In the genomic region with DNA sequence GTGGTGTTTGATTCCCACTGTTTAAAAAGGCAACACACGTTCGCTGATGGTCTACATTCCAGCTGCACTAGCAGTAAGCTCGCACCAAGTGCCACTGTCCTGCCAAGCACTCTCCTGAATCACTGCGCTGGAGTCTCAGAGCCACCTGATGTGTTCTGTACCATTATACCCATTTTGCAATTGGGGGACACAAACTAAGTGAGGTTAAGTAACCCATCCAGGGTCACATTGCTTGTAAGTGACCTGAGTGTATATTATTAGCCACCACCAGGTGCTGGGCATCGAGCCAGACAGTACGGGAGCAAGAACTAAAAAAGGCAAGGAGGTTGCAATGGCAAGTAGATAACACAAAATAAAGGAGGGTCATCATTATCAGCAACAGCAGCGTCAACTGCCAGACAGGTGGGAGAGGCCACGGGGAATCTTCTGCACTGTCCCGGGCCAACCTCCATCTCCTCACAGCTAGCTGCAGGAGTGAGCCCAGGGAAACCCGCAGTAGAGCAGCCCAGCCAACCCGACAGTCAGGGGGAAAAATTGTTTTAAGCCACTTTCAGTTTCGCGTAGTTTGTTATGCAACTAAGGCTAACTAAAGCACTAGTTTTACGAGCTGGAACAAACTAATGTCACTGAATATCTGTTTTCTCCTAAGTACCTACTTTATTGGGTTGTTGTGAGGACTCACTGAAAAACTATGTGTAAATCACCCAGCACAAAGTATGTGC, we compare ENCODE assay signal across 8 cellular contexts. TPM values are rescaled to one million over a fixed set of nuclear protein-coding genes. Genes with fewer than 3 reads are reported as not detected.
DNase-seq lines count a peak whose midpoint lies in the region; ATAC-seq and TF ChIP-seq lines count a peak whose summit lies in the region.

No MANE protein-coding gene starts in this region.

- H3K4ac ChIP-seq in neuronal stem cell (ENCODE audit: low read length) = no peak overlapping the region

- H3K36me3 Mint-ChIP-seq in naive thymus-derived CD4-positive, alpha-beta T cell = no peaks in the 10 kb centered on the region

- H2AK5ac ChIP-seq in neuronal stem cell (ENCODE audit: low read depth, low read length) = peak overlapping the region; percentile 16

- H3K23ac ChIP-seq in neuronal stem cell (ENCODE audit: low read depth, low read length, poor library complexity) = no peak overlapping the region

- H3K4me1 Mint-ChIP-seq in naive thymus-derived CD4-positive, alpha-beta T cell = peaks cover 0 to 4% (median 0%) of the 10 kb centered on the region in 7 donors

- H3K27me3 ChIP-seq in neuronal stem cell (ENCODE audit: control insufficient read depth in 3 of 3, insufficient read depth in 3 of 3, low read depth in 1 of 3, low read length in 3 of 3) = peaks cover 0 to 38% (median 2%) of the 10 kb centered on the region in 3 experiments
- peaks cover 4 to 6% of the 10 kb centered on the region in 2 donors for H3K27me3 ChIP-seq in naive thymus-derived CD4-positive, alpha-beta T cell (ENCODE audit: control insufficient read depth in 2 of 2, insufficient read depth in 2 of 2, low read length in 2 of 2)

- CTCF ChIA-PET in naive thymus-derived CD4-positive, alpha-beta T cell (lab: Charles Lee) = no interaction called here

- no peak overlapping the region for H4K91ac ChIP-seq in neuronal stem cell (ENCODE audit: low read depth, low read length, poor library complexity)

- POLR2A ChIA-PET in naive thymus-derived CD4-positive, alpha-beta T cell (lab: Charles Lee) = no interaction called here

- no CpG with 5 or more reads among the region's 14 CpGs for WGBS in neuronal stem cell (ENCODE audit: extremely low coverage in 2 of 2, insufficient read length in 2 of 2, insufficient replicate concordance in 1 of 2), 2 donors

- H2BK12ac ChIP-seq in neuronal stem cell (ENCODE audit: low read length) = no peak overlapping the region

- peaks cover 6 to 10% of the 10 kb centered on the region in 2 donors for H3K4me1 ChIP-seq in neuronal stem cell (ENCODE audit: control insufficient read depth in 2 of 2, insufficient read depth in 1 of 2, low read depth in 1 of 2, low read length in 2 of 2)
- no peaks in the 10 kb centered on the region for H3K4me1 ChIP-seq in naive thymus-derived CD4-positive, alpha-beta T cell (ENCODE audit: control insufficient read depth in 2 of 2, insufficient read depth in 2 of 2, low read length in 2 of 2)

- H3K9ac ChIP-seq in neuronal stem cell (ENCODE audit: low read depth, low read length, poor library complexity) = peak overlapping the region; percentile 12

- DNase-seq in Daoy (ENCODE audit: low read depth) (peak; percentile 44), NCI-H345 (lab: John Stamatoyannopoulos, UW) (peak; percentile 29), erythroblast (lab: John Stamatoyannopoulos, UW) (peak; percentile 64 to 87), neuronal stem cell (ENCODE audit: low spot score) (no peak), NCI-H774 (lab: John Stamatoyannopoulos, UW) (no peak)
- DNase-seq in naive thymus-derived CD4-positive, alpha-beta T cell = no peak

- H3K27ac Mint-ChIP-seq in naive thymus-derived CD4-positive, alpha-beta T cell = no peak overlapping the region

- no peak overlapping the region for H2BK15ac ChIP-seq in neuronal stem cell (ENCODE audit: low read length)

- H3K79me1 ChIP-seq in neuronal stem cell (ENCODE audit: low read depth, low read length) = no peaks in the 10 kb centered on the region

- peaks cover 24 to 44% (median 37%) of the 10 kb centered on the region in 5 donors for H3K27me3 Mint-ChIP-seq in naive thymus-derived CD4-positive, alpha-beta T cell

- H3K9me3 Mint-ChIP-seq in naive thymus-derived CD4-positive, alpha-beta T cell = peaks cover 0 to 5% (median 0%) of the 10 kb centered on the region in 11 donors

- TF ChIP-seq POLR2A in erythroblast (IDR thresholded peaks at IDR 0.05; ENCODE audit: low read length) = no peak

- no peak overlapping the region for H4K8ac ChIP-seq in neuronal stem cell (ENCODE audit: low read depth, low read length)

- peak overlapping the region; percentile 93 for H2AFZ ChIP-seq in neuronal stem cell (ENCODE audit: low read length)

- ATAC-seq in naive thymus-derived CD4-positive, alpha-beta T cell = no peak
- no peak for ATAC-seq in HG03097 (IDR thresholded peaks at IDR 0.05; ENCODE audit: low FRiP score, unreplicated experiment)
- no peak for ATAC-seq in HG03457 (IDR thresholded peaks at IDR 0.05; ENCODE audit: unreplicated experiment)

- intact Hi-C loops in naive thymus-derived CD4-positive, alpha-beta T cell (cut with micrococcal nuclease) = no loop called here

- no peak overlapping the region for H3K27ac ChIP-seq in neuronal stem cell (replicated peaks; ENCODE audit: low read length)
- H3K27ac ChIP-seq in naive thymus-derived CD4-positive, alpha-beta T cell (ENCODE audit: low read depth, low read length) = no peak overlapping the region

- H3K36me3 ChIP-seq in neuronal stem cell (replicated peaks in 1 of 2; ENCODE audit: control insufficient read depth in 2 of 2, insufficient read depth in 2 of 2, low read length in 2 of 2) = no peaks in the 10 kb centered on the region
- no peaks in the 10 kb centered on the region for H3K36me3 ChIP-seq in naive thymus-derived CD4-positive, alpha-beta T cell (ENCODE audit: control insufficient read depth in 2 of 3, insufficient read depth in 3 of 3, low read length in 3 of 3)

- H3K4me2 ChIP-seq in neuronal stem cell (ENCODE audit: insufficient read depth, low read length, poor library complexity, severe bottlenecking) = peak overlapping the region; percentile 86

- no peak overlapping the region for H3K14ac ChIP-seq in neuronal stem cell (ENCODE audit: low read length)

- H2BK120ac ChIP-seq in neuronal stem cell (ENCODE audit: low read depth, low read length) = no peak overlapping the region

- no peak overlapping the region for H3K18ac ChIP-seq in neuronal stem cell (ENCODE audit: low read length)

- no peaks in the 10 kb centered on the region for H3K9me3 ChIP-seq in neuronal stem cell (replicated peaks in 1 of 2; ENCODE audit: control insufficient read depth in 2 of 2, insufficient read depth in 1 of 2, low read depth in 1 of 2, low read length in 2 of 2)
- H3K9me3 ChIP-seq in naive thymus-derived CD4-positive, alpha-beta T cell (ENCODE audit: control insufficient read depth in 2 of 3, low read length in 3 of 3) = no peaks in the 10 kb centered on the region

- H2BK5ac ChIP-seq in neuronal stem cell (ENCODE audit: low read length) = no peak overlapping the region

- H3K4me3 Mint-ChIP-seq in naive thymus-derived CD4-positive, alpha-beta T cell = peak overlapping the region in 1 of 10 donors; percentile 45

- peak overlapping the region in 1 of 2 donors; percentile 54 for H3K4me3 ChIP-seq in neuronal stem cell (ENCODE audit: low read length in 2 of 2)
- no peak overlapping the region for H3K4me3 ChIP-seq in naive thymus-derived CD4-positive, alpha-beta T cell (ENCODE audit: low read length)

RNA-seq across cellular contexts. Expression of a gene that starts 0.7 kb away (rescaled TPM):
- total RNA-seq in Daoy (2014; rRNA removed; shearing (Covaris generic)) = 35.4 and 40.5 TPM in 2 replicates
- 80.7 TPM for polyA plus RNA-seq in neuronal stem cell (2013, experiment 1 of 2)
- 77.9 TPM for polyA plus RNA-seq in neuronal stem cell (2013, experiment 2 of 2)
- 10 to 100 TPM in 2 of 5 experiments, 1 to 10 TPM in 2, under 1 TPM in 1; 0.48 to 88.3 (median 3.2) TPM for total RNA-seq in naive thymus-derived CD4-positive, alpha-beta T cell
- polyA plus RNA-seq in naive thymus-derived CD4-positive, alpha-beta T cell = under 1 TPM; 0.32 to 0.78 TPM

RNA-seq across cellular contexts. Expression of a gene that starts 47.5 kb away (rescaled TPM):
- 15.3 and 19.8 TPM in 2 replicates for total RNA-seq in Daoy (2014; rRNA removed; shearing (Covaris generic))
- polyA plus RNA-seq in neuronal stem cell (2013, experiment 1 of 2) = 4.2 TPM
- polyA plus RNA-seq in neuronal stem cell (2013, experiment 2 of 2) = 4.8 TPM
- 10 to 100 TPM in 1 of 5 experiments, 1 to 10 TPM in 2, under 1 TPM in 2; 0.34 to 28.1 (median 1.8) TPM for total RNA-seq in naive thymus-derived CD4-positive, alpha-beta T cell
- polyA plus RNA-seq in naive thymus-derived CD4-positive, alpha-beta T cell = under 1 TPM; 0.47 to 0.98 TPM

Comparison
In these comparisons a context has a peak if more than half of its experiments do, and no peak if none do; other contexts are left out.
1. DNase-seq: peak in Daoy (single experiment), NCI-H345 (single experiment) and erythroblast (2 of 2); none in neuronal stem cell (single experiment), naive thymus-derived CD4-positive, alpha-beta T cell (0 of 9) and NCI-H774 (single experiment).